Comparison of ENCODE assay signal across 16 cellular contexts in genomic region chrX:31670245-31670644, GRCh38.
A peak's percentile ranks its signal among the peaks of the same experiment; 100 is the strongest.
DNase-seq lines count a peak whose midpoint lies in the region; ATAC-seq and TF ChIP-seq lines count a peak whose summit lies in the region.
"Had no signal": no experiment of that assay in that cellular context is flagged by ENCODE, and none has a peak within 500 bp of the region (broad histone marks: within the 10 kb centered on the region; RNA-seq: fewer than 3 reads in every experiment).

No MANE protein-coding gene starts in this region.

- no peak overlapping the region for H2AFZ ChIP-seq in mesenchymal stem cell (ENCODE audit: low read depth, low read length)

- no peak overlapping the region for H3K18ac ChIP-seq in mesenchymal stem cell (ENCODE audit: low read depth in 1 of 2, low read length in 2 of 2)

- H3K9me3 Mint-ChIP-seq in endothelial cell (ENCODE audit: unreplicated experiment), result no peaks in the 10 kb centered on the region
- H3K9me3 Mint-ChIP-seq in stimulated activated effector memory CD8-positive, alpha-beta T cell treated with anti-CD3 and anti-CD28 coated beads, Interleukin-12 subunit alpha, Interleukin-12 subunit beta, amount 100 ng/mL, for 72 hours, result peaks cover 2% of the 10 kb centered on the region
- H3K9me3 Mint-ChIP-seq: CD8-positive, alpha-beta T cell; HFFc6 had no signal

- H3K4me2 ChIP-seq in mesenchymal stem cell (ENCODE audit: low read length, poor library complexity, severe bottlenecking), result no peak overlapping the region

- peak overlapping the region; percentile 45 for H3K27ac ChIP-seq in mesenchymal stem cell (ENCODE audit: low read length, poor library complexity, severe bottlenecking)

- no peak overlapping the region for H4K91ac ChIP-seq in mesenchymal stem cell (ENCODE audit: low read length)

- no peaks in the 10 kb centered on the region for H3K36me3 ChIP-seq in mesenchymal stem cell (ENCODE audit: control insufficient read depth in 1 of 2, insufficient read depth in 2 of 2, low read depth in 1 of 2, low read length in 2 of 2)

- no peak overlapping the region for H2AK5ac ChIP-seq in mesenchymal stem cell (ENCODE audit: low read length, severe bottlenecking)

- H3K14ac ChIP-seq in mesenchymal stem cell (ENCODE audit: low read length in 2 of 2), result no peak overlapping the region

- H3K27ac Mint-ChIP-seq in endothelial cell (ENCODE audit: unreplicated experiment), result peak overlapping the region; percentile 95
- H3K27ac Mint-ChIP-seq in stimulated activated effector memory CD8-positive, alpha-beta T cell treated with anti-CD3 and anti-CD28 coated beads, Interleukin-12 subunit alpha, Interleukin-12 subunit beta, amount 100 ng/mL, for 72 hours, result no peak overlapping the region
- H3K27ac Mint-ChIP-seq: CD14-positive monocyte; CD8-positive, alpha-beta T cell; HFFc6; IgD-negative memory B cell had no signal

- peaks cover 2% of the 10 kb centered on the region for H3K27me3 Mint-ChIP-seq in endothelial cell (ENCODE audit: unreplicated experiment)

- H3K4me1 ChIP-seq in mesenchymal stem cell (ENCODE audit: control insufficient read depth, insufficient read depth, low read depth, low read length), result no peaks in the 10 kb centered on the region

- TF ChIP-seq CTCF in endothelial cell (IDR thresholded peaks at IDR 0.05; ENCODE audit: unreplicated experiment), result no peak

- no peak overlapping the region for H2BK15ac ChIP-seq in mesenchymal stem cell (ENCODE audit: low read depth, poor library complexity, severe bottlenecking)

- in situ Hi-C loops in ACHN (cut with HindIII; ENCODE audit: low pct_ligation_motif_present, low pct_unique_long_range_greater_than_20kb, low sequenced_read_pairs), result no loop called here

- H4K8ac ChIP-seq in mesenchymal stem cell (ENCODE audit: low read length), result no peak overlapping the region

- H2BK120ac ChIP-seq in mesenchymal stem cell (ENCODE audit: low read depth, low read length), result no peak overlapping the region

- H3K79me1 ChIP-seq in mesenchymal stem cell (replicated peaks; ENCODE audit: low read length, poor library complexity, severe bottlenecking), result no peaks in the 10 kb centered on the region

- no peak overlapping the region for H3K23ac ChIP-seq in mesenchymal stem cell (ENCODE audit: low read length in 2 of 2)

- peaks cover 8% of the 10 kb centered on the region for H3K4me1 Mint-ChIP-seq in endothelial cell (ENCODE audit: unreplicated experiment)
- H3K4me1 Mint-ChIP-seq in stimulated activated effector memory CD8-positive, alpha-beta T cell treated with anti-CD3 and anti-CD28 coated beads, Interleukin-12 subunit alpha, Interleukin-12 subunit beta, amount 100 ng/mL, for 72 hours, result no peaks in the 10 kb centered on the region
- H3K4me1 Mint-ChIP-seq: CD14-positive monocyte, IgD-negative memory B cell had no signal

- H3K27me3 ChIP-seq in mesenchymal stem cell (ENCODE audit: control insufficient read depth in 1 of 2, insufficient read depth in 1 of 2, low read length in 2 of 2), result peaks cover 0 to 4% of the 10 kb centered on the region in 2 experiments

- no peak overlapping the region for H3K4me3 Mint-ChIP-seq in endothelial cell (ENCODE audit: unreplicated experiment)
- no peak overlapping the region for H3K4me3 Mint-ChIP-seq in stimulated activated effector memory CD8-positive, alpha-beta T cell treated with anti-CD3 and anti-CD28 coated beads, Interleukin-12 subunit alpha, Interleukin-12 subunit beta, amount 100 ng/mL, for 72 hours
- H3K4me3 Mint-ChIP-seq: CD14-positive monocyte; CD8-positive, alpha-beta T cell; HFFc6; IgD-negative memory B cell had no signal

- WGBS in mesenchymal stem cell, result 36% methylated on average over 3 of the region's 3 CpGs

- H2BK5ac ChIP-seq in mesenchymal stem cell (ENCODE audit: low read depth, low read length, poor library complexity, severe bottlenecking), result no peak overlapping the region

- no peaks in the 10 kb centered on the region for H3K36me3 Mint-ChIP-seq in endothelial cell (ENCODE audit: low read depth, unreplicated experiment)
- H3K36me3 Mint-ChIP-seq in stimulated activated effector memory CD8-positive, alpha-beta T cell treated with anti-CD3 and anti-CD28 coated beads, Interleukin-12 subunit alpha, Interleukin-12 subunit beta, amount 100 ng/mL, for 72 hours, result no peaks in the 10 kb centered on the region
- H3K36me3 Mint-ChIP-seq: CD14-positive monocyte; CD8-positive, alpha-beta T cell; IgD-negative memory B cell had no signal

- H2BK12ac ChIP-seq in mesenchymal stem cell (ENCODE audit: low read length in 2 of 2), result no peak overlapping the region

- no peak overlapping the region for H3K9ac ChIP-seq in mesenchymal stem cell (ENCODE audit: low read length)

- H3K4ac ChIP-seq in mesenchymal stem cell (ENCODE audit: low read depth in 1 of 2, low read length in 2 of 2), result no peak overlapping the region

- H3K9me3 ChIP-seq in mesenchymal stem cell (ENCODE audit: control insufficient read depth, low read length), result no peaks in the 10 kb centered on the region

- peak; percentile 65 for DNase-seq in amniotic epithelial cell (ENCODE audit: low read depth)
- DNase-seq in endothelial cell (ENCODE audit: low spot score), result no peak
- DNase-seq in mesenchymal stem cell, result no peak
- DNase-seq in pulmonary artery endothelial cell (ENCODE audit: low read depth, low spot score), result peak; percentile 57
- no peak for DNase-seq in stimulated activated effector memory CD8-positive, alpha-beta T cell treated with anti-CD3 and anti-CD28 coated beads, Interleukin-12 subunit alpha, Interleukin-12 subunit beta, amount 100 ng/mL, for 72 hours (ENCODE audit: low spot score in 2 of 2)
- no peak for DNase-seq in ACHN
- DNase-seq: CD8-positive, alpha-beta T cell; COR-L47; DMS153; DND-41; GF-D8; HCEC 1CT; HFFc6 had no signal

- ATAC-seq in GM21360 (IDR thresholded peaks at IDR 0.05; ENCODE audit: unreplicated experiment), result no peak
- ATAC-seq in stimulated activated effector memory CD8-positive, alpha-beta T cell treated with anti-CD3 and anti-CD28 coated beads, Interleukin-12 subunit alpha, Interleukin-12 subunit beta, amount 100 ng/mL, for 72 hours, result no peak
- ATAC-seq: CD8-positive, alpha-beta T cell had no signal

- H3K4me3 ChIP-seq in mesenchymal stem cell (ENCODE audit: insufficient read depth in 1 of 2, low read depth in 1 of 2, low read length in 2 of 2), result no peak overlapping the region

Comparison
In these comparisons a context has a peak if more than half of its experiments do, and no peak if none do; other contexts are left out.
1. DNase-seq: peak in amniotic epithelial cell (single experiment) and pulmonary artery endothelial cell (single experiment); none in endothelial cell (single experiment), mesenchymal stem cell (single experiment), stimulated activated effector memory CD8-positive, alpha-beta T cell treated with anti-CD3 and anti-CD28 coated beads, Interleukin-12 subunit alpha, Interleukin-12 subunit beta, amount 100 ng/mL, for 72 hours (0 of 2) and ACHN (single experiment).